Comparison of ENCODE assay signal across 8 cellular contexts in the genomic region with DNA sequence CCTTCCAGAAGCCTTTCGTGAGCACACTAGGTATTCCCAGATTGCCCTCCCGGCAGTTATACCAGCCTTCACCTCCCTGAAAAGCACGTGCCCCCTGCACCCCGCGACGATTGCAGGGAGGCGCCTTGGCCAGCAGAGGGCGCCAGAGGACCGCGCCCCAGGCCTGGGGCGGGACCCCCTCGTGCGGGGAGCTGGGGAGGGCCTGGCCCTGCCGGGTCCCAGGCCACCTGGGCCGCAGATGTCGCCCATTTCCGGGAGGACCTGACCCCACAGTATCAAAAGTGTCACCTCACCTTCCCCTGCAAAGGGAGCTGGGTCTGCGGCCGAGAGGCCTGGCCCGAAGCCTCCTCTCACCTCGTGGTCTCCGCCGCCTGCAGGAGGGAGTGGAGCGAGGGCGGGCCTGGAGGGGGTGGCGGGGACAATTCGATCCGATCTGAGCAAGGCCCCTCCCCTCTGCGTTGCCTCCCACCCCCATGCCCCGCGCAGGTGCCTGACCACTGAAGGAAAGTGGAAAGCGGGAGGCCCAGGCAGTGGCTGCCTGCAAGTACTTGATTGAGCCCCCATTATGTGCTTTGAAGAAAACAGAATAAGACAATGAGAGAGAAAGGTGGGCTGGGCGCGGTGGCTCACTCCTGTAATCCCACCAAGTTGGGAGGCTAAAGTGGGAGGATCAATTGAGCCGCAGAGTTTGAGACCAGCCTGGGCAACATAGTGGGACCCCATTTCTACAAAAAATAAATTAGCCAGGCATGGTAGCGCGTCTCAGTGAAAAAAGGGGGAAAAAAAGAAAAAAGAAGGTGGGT. TPM values are rescaled to one million over a fixed set of nuclear protein-coding genes. Genes with fewer than 3 reads are reported as not detected.
A peak's percentile ranks its signal among the peaks of the same experiment; 100 is the strongest.
DNase-seq lines count a peak whose midpoint lies in the region; ATAC-seq, FAIRE-seq and TF ChIP-seq lines count a peak whose summit lies in the region.

No MANE protein-coding gene starts in this region.

- 17% methylated on average over 28 of the region's 37 CpGs for WGBS in K562 (ENCODE audit: insufficient coverage, low coverage, missing lambda C conversion rate)

- intact Hi-C loops in K562 (cut with micrococcal nuclease), result loop anchor here (1.0 to 2.0 kb wide), 3 partner anchors 92 to 200 kb away; no protein-coding TSS in a partner anchor

- in situ Hi-C loops in K562 (cut with MboI), result loop anchor here (5.0 to 10.0 kb wide), 2 partner anchors 483 to 596 kb away; no protein-coding TSS in a partner anchor

- TF ChIP-seq POLR2A in K562 (conservative IDR thresholded peaks at IDR 0.05), result no peak

- H2AFZ ChIP-seq in K562 (ENCODE audit: low read depth, low read length), result peak overlapping the region; percentile 98

- DNase-seq in ELF-1 (ENCODE audit: low read depth, low spot score) (peak; percentile 93), T1000 (lab: John Stamatoyannopoulos, UW) (peak; percentile 44), K562 (ENCODE audit: extremely low read depth in 1 of 4, low spot score in 3 of 4) (peak; percentile 84 to 87 (median 86)), inferior parietal cortex (ENCODE audit: extremely low spot score) (peak; percentile 82), NCI-H226 (no peak)
- DNase-seq in stimulated activated CD4-positive, alpha-beta T cell treated with anti-CD3 and anti-CD28 coated beads, Interleukin-15, amount 100 ng/mL, for 24 hours, result peak; percentile 67

- CTCF ChIA-PET in K562 (lab: Yijun Ruan, JAX; ENCODE audit: low intra/inter-chr PET ratio), result interaction anchor here (0.8 to 8.4 kb wide), 9 partner anchors 91 to 201 kb away, joined by 3 to 100 read pairs (median 5); no protein-coding TSS in a partner anchor

- peak overlapping the region; percentile 61; the same call in 2 of the 3 replicates for H3K27ac ChIP-seq in K562 (ENCODE audit: extremely low read depth, low read depth, low read length)

- TF ChIP-seq EP300 in K562 (IDR thresholded peaks at IDR 0.05; ENCODE audit: low read length), result no peak

- no peaks in the 10 kb centered on the region for H3K9me1 ChIP-seq in K562 (ENCODE audit: control insufficient read depth, insufficient read depth, low read length)

- TF ChIP-seq RAD21 in K562 (CRISPR knock-in tag; conservative IDR thresholded peaks at IDR 0.05 in 1 of 2, IDR thresholded peaks at IDR 0.05 in 1 of 2), result peak; percentile 99

- peak; percentile 99 for TF ChIP-seq CTCF in LNCAP (IDR thresholded peaks at IDR 0.05)
- TF ChIP-seq CTCF in K562 (IDR thresholded peaks at IDR 0.05 in 2 of 3, conservative IDR thresholded peaks at IDR 0.05 in 1 of 3; ENCODE audit: insufficient read depth in 2 of 3, low read depth in 1 of 3, low read length in 3 of 3), result peak; percentile 97 to 99 (median 97)

- H3K27me3 ChIP-seq in K562 (ENCODE audit: control insufficient read depth in 2 of 2, insufficient read depth in 2 of 2, low read length in 2 of 2), result no peaks in the 10 kb centered on the region

- peak overlapping the region; percentile 79 for H3K4me2 ChIP-seq in K562 (ENCODE audit: insufficient read depth, low read length)

- peak; percentile 76 for ATAC-seq in K562
- ATAC-seq in GM19397 (IDR thresholded peaks at IDR 0.05; ENCODE audit: unreplicated experiment), result no peak

- no peaks in the 10 kb centered on the region for H4K20me1 ChIP-seq in K562 (replicated peaks; ENCODE audit: control insufficient read depth, insufficient read depth, low read length)

- POLR2A ChIA-PET in K562 (lab: Yijun Ruan, JAX), result interaction anchor here (0.6 to 1.4 kb wide), 10 partner anchors 35 to 460 kb away, joined by 3 to 6 read pairs (median 4); partner anchors contain the start of gene SPATA2

- peaks cover 43 to 49% of the 10 kb centered on the region in 2 experiments for H3K4me1 ChIP-seq in K562 (replicated peaks in 1 of 2; ENCODE audit: control insufficient read depth in 2 of 2, insufficient read depth in 2 of 2, low read length in 2 of 2)

- BruUV-seq in K562 (replicated peaks; lab: Mats Ljungman, UMichigan), result no TSS peak

- no peaks in the 10 kb centered on the region for H3K9me3 ChIP-seq in K562 (replicated peaks; ENCODE audit: control insufficient read depth, insufficient read depth, low read depth, low read length)

- FAIRE-seq in K562 (lab: Jason Lieb, UNC), result peak; percentile 23

- H3K36me3 ChIP-seq in K562 (ENCODE audit: control insufficient read depth, insufficient read depth, low read length), result peaks cover 6% of the 10 kb centered on the region; the same call in 2 of the 3 replicates

- H3K4me3 ChIP-seq in K562, result peak overlapping the region; percentile 25

- H3K79me2 ChIP-seq in K562 (ENCODE audit: control insufficient read depth, insufficient read depth, low read length), result peaks cover 15% of the 10 kb centered on the region

- H3K9ac ChIP-seq in K562 (ENCODE audit: insufficient read depth in 1 of 2, low read depth in 2 of 2, low read length in 2 of 2), result peak overlapping the region; percentile 53 to 89; a peak in 3 of 4 replicates

TF ChIP-seq in K562, 482 proteins besides CTCF, POLR2A, EP300 and RAD21 (continues in another document):
- TF ChIP-seq CAMTA2 (CRISPR knock-in tag; conservative IDR thresholded peaks at IDR 0.05) (no peak), ARID3B (CRISPR knock-in tag; IDR thresholded peaks at IDR 0.05; ENCODE audit: borderline replicate concordance) (no peak), HDAC1 (IDR thresholded peaks at IDR 0.05) (peak in 1 of 2 experiments; percentile 82; a peak in 2 of 4 replicates), TCF7 (IDR thresholded peaks at IDR 0.05; ENCODE audit: borderline replicate concordance) (no peak), NFYB (IDR thresholded peaks at IDR 0.05; ENCODE audit: extremely low read depth, insufficient read length) (no peak), ZNF274 (IDR thresholded peaks at IDR 0.05; ENCODE audit: borderline replicate concordance, low read depth, low read length) (no peak), KHSRP (IDR thresholded peaks at IDR 0.05) (no peak), PURB (CRISPR knock-in tag; IDR thresholded peaks at IDR 0.05; ENCODE audit: low read depth) (no peak), GABPB2 (CRISPR knock-in tag; conservative IDR thresholded peaks at IDR 0.05) (no peak), MAFK (IDR thresholded peaks at IDR 0.05; ENCODE audit: low read length) (no peak), ZNF586 (CRISPR knock-in tag; conservative IDR thresholded peaks at IDR 0.05) (no peak), ZSCAN32 (CRISPR knock-in tag; IDR thresholded peaks at IDR 0.05) (no peak), PHTF2 (CRISPR knock-in tag; IDR thresholded peaks at IDR 0.05) (no peak), MIER1 (IDR thresholded peaks at IDR 0.05; ENCODE audit: low read depth) (no peak; the same call in 1 of the 2 replicates)

RNA-seq across cellular contexts. Expression of gene SNAI1, which starts 3.5 kb away (rescaled TPM):
- total RNA-seq in K562 (2011; cell fraction: chromatin; rRNA removed; ENCODE audit: low replicate concordance), result 4.4 and 12.8 TPM in 2 replicates
- total RNA-seq in K562 (2011; cell fraction: nucleolus; rRNA removed), result 12.4 and 15.3 TPM in 2 replicates
- 9.8 and 10.2 TPM in 2 replicates for total RNA-seq in K562 (2011; cell fraction: nucleoplasm; rRNA removed)
- total RNA-seq in K562 (2014; rRNA removed) (1.7 and 7.3 TPM in 2 replicates), K562 (2014; rRNA removed; fragmentation: Illumina TruSeq; extraction: Trizol) (1.1 and 2.0 TPM in 2 replicates), K562 (2015; rRNA removed; fragmentation: Illumina TruSeq; extraction: Trizol) (2.4 TPM in 2 replicates), K562 (2021) (10.7 and 13.4 TPM in 2 replicates)
- polyA plus RNA-seq in K562 (2011; rRNA removed) (1.6 and 7.1 TPM in 2 replicates), K562 (2014; fragmentation: Illumina TruSeq; extraction: Trizol) (11.6 and 12.3 TPM in 2 replicates), K562 (2014; fragmentation: Nextera tagmentation; extraction: Ambion mirVana) (under 1 TPM; 0.32 to 0.80 TPM), K562 (2014; rRNA removed) (3.1 and 6.4 TPM in 2 replicates)
- 2.3 and 3.2 TPM in 2 replicates for polyA plus RNA-seq in K562 (2011; cell fraction: cytosol; rRNA removed)
- polyA plus RNA-seq in K562 (2011; cell fraction: nucleus; rRNA removed), result 10.9 and 15.0 TPM in 2 replicates
- 9.7 and 21.7 TPM in 2 replicates for polyA plus RNA-seq in K562 (2012)
- polyA minus RNA-seq in K562 (2011; rRNA and poly(A)+ RNA removed), result 1.2 and 1.4 TPM in 2 replicates
- 3.7 and 4.9 TPM in 2 replicates for polyA minus RNA-seq in K562 (2011; cell fraction: cytosol; rRNA and poly(A)+ RNA removed)
- polyA minus RNA-seq in K562 (2011; cell fraction: nucleus; rRNA and poly(A)+ RNA removed), result 6.7 and 14.1 TPM in 2 replicates

RNA-seq across cellular contexts. Expression of gene RNF114, which starts 43.0 kb away (rescaled TPM):
- 128 TPM in 2 replicates for total RNA-seq in K562 (2011; cell fraction: chromatin; rRNA removed; ENCODE audit: low replicate concordance)
- 83.2 and 92.9 TPM in 2 replicates for total RNA-seq in K562 (2011; cell fraction: nucleolus; rRNA removed)
- total RNA-seq in K562 (2011; cell fraction: nucleoplasm; rRNA removed), result 138 and 187 TPM in 2 replicates
- 53.5 and 82.2 TPM in 2 replicates for total RNA-seq in K562 (2014; rRNA removed)
- total RNA-seq in K562 (2014; rRNA removed; fragmentation: Illumina TruSeq; extraction: Trizol), result 62.6 and 66.5 TPM in 2 replicates
- 54.5 and 57.2 TPM in 2 replicates for total RNA-seq in K562 (2015; rRNA removed; fragmentation: Illumina TruSeq; extraction: Trizol)
- 89.1 and 90.3 TPM in 2 replicates for total RNA-seq in K562 (2021)
- polyA plus RNA-seq in K562 (2011; rRNA removed), result 102 and 111 TPM in 2 replicates
- 130 and 133 TPM in 2 replicates for polyA plus RNA-seq in K562 (2011; cell fraction: cytosol; rRNA removed)
- 116 and 131 TPM in 2 replicates for polyA plus RNA-seq in K562 (2011; cell fraction: nucleus; rRNA removed)
- polyA plus RNA-seq in K562 (2012), result 78.1 and 81.2 TPM in 2 replicates
- 75.8 and 81.2 TPM in 2 replicates for polyA plus RNA-seq in K562 (2014; fragmentation: Illumina TruSeq; extraction: Trizol)
- polyA plus RNA-seq in K562 (2014; fragmentation: Nextera tagmentation; extraction: Ambion mirVana), result 10 to 100 TPM; 38.6 to 64.5 TPM
- 55.9 and 76.9 TPM in 2 replicates for polyA plus RNA-seq in K562 (2014; rRNA removed)
- polyA minus RNA-seq in K562 (2011; rRNA and poly(A)+ RNA removed), result 63.1 and 64.7 TPM in 2 replicates
- polyA minus RNA-seq in K562 (2011; cell fraction: cytosol; rRNA and poly(A)+ RNA removed), result 44.9 and 69.4 TPM in 2 replicates
- 42.4 and 53.6 TPM in 2 replicates for polyA minus RNA-seq in K562 (2011; cell fraction: nucleus; rRNA and poly(A)+ RNA removed)
